ENCODE assay signal across 6 cellular contexts in genomic region chr5:107786424-107786823, GRCh38.
"Had no signal": no experiment of that assay in that cellular context is flagged by ENCODE, and none has a peak within 500 bp of the region (broad histone marks: within the 10 kb centered on the region; RNA-seq: fewer than 3 reads in every experiment).

No MANE protein-coding gene starts in this region.

- H3K4me3 ChIP-seq: K562 had no signal

- H3K4me2 ChIP-seq: KMS-11 had no signal

- ATAC-seq: K562 had no signal

- FAIRE-seq: HTR-8/SVneo, K562 had no signal

- H3K9ac ChIP-seq: KMS-11 had no signal

- H3K27ac ChIP-seq: HL-60, KMS-11 had no signal

- DNase-seq: KBM-7, KG1 had no signal
